ENCODE assay signal across 8 cellular contexts in genomic region chr20:41137412-41138216, GRCh38. TPM values are rescaled to one million over a fixed set of nuclear protein-coding genes. Genes with fewer than 3 reads are reported as not detected.
DNase-seq lines count a peak whose midpoint lies in the region; ATAC-seq and TF ChIP-seq lines count a peak whose summit lies in the region.

Gene PLCG1 (plus strand): TSS chr20:41137543. CDS start chr20:41137642, 99 bp downstream.

- peak within 1 kb of the TSS; percentile 93 for H3K4me3 ChIP-seq in A673 (ENCODE audit: low read depth, low read length, poor library complexity, severe bottlenecking)
- H3K4me3 ChIP-seq in choroid plexus epithelial cell (ENCODE audit: low read depth, low read length) = peak within 1 kb of the TSS; percentile 84

- no peaks in the 10 kb centered on the region for H3K27me3 ChIP-seq in A673 (replicated peaks; ENCODE audit: insufficient read depth, low read depth, low read length, poor library complexity)

- H3K36me3 ChIP-seq in A673 (ENCODE audit: insufficient read depth, low read length, poor library complexity, severe bottlenecking) = no peaks in the 10 kb centered on the region

- POLR2A ChIA-PET in A673 (lab: Charles Lee; ENCODE audit: low non-redundant PET) = no interaction called here

- DNase-seq in A673 (ENCODE audit: low spot score) (peak; percentile 88), NCI-H226 (peak; percentile 62), choroid plexus epithelial cell (ENCODE audit: low read depth) (peak; percentile 72), left colon (peak; percentile 74 to 89)
- peak; percentile 69 for DNase-seq in activated CD4-positive, alpha-beta T cell treated with anti-CD3 and anti-CD28 coated beads for 1 hour
- peak; percentile 43 to 72 (median 66) for DNase-seq in stimulated activated CD4-positive, alpha-beta T cell treated with anti-CD3 and anti-CD28 coated beads, Interleukin-1b, Interleukin-23, amount 100 ng/mL, for 24 hours (ENCODE audit: low read depth in 4 of 4, low spot score in 1 of 4)

- ATAC-seq in GM18861 (IDR thresholded peaks at IDR 0.05; ENCODE audit: unreplicated experiment) (peak; percentile 24), HG03103 (IDR thresholded peaks at IDR 0.05; ENCODE audit: low read depth, unreplicated experiment) (peak; percentile 47), left colon (peak; percentile 72)

- H3K9me3 ChIP-seq in A673 (ENCODE audit: low read depth, low read length, poor library complexity, severe bottlenecking) = no peaks in the 10 kb centered on the region

- BruUV-seq in A673 (replicated peaks; lab: Mats Ljungman, UMichigan) = no TSS peak

- peaks cover 26% of the 10 kb centered on the region for H3K4me1 ChIP-seq in A673 (ENCODE audit: insufficient read depth, low read length, poor library complexity, severe bottlenecking)

- CTCF ChIA-PET in A673 (lab: Charles Lee) = no interaction called here

- peak within 1 kb of the TSS; percentile 92 for H3K27ac ChIP-seq in A673 (ENCODE audit: low read depth, low read length, poor library complexity, severe bottlenecking)

- TF ChIP-seq CTCF in A673 (conservative IDR thresholded peaks at IDR 0.05; ENCODE audit: low read depth, low read length) = no peak
- no peak for TF ChIP-seq CTCF in choroid plexus epithelial cell (conservative IDR thresholded peaks at IDR 0.05; ENCODE audit: low read depth, low read length)

- intact Hi-C loops in A673 (cut with micrococcal nuclease; ENCODE audit: unreplicated experiment) = loop anchor here (5.0 to 10.0 kb wide), 2 partner anchors 63 to 95 kb away; no protein-coding TSS in a partner anchor
- intact Hi-C loops in left colon (cut with DNase I, micrococcal nuclease) = no loop called here

RNA-seq across cellular contexts. Expression of gene PLCG1, which starts in this region (rescaled TPM):
- total RNA-seq in A673 (2021) (146 and 174 TPM in 2 replicates), left colon (10 to 100 TPM; 58.0 to 74.7 TPM)

Comparison
In these comparisons a context has a peak if more than half of its experiments do, and no peak if none do; other contexts are left out.
1. Peak in every context shown above with its lines: DNase-seq, ATAC-seq, H3K4me3 ChIP-seq and H3K27ac ChIP-seq.